12 cellular contexts compared by ENCODE assay signal in the genomic region with DNA sequence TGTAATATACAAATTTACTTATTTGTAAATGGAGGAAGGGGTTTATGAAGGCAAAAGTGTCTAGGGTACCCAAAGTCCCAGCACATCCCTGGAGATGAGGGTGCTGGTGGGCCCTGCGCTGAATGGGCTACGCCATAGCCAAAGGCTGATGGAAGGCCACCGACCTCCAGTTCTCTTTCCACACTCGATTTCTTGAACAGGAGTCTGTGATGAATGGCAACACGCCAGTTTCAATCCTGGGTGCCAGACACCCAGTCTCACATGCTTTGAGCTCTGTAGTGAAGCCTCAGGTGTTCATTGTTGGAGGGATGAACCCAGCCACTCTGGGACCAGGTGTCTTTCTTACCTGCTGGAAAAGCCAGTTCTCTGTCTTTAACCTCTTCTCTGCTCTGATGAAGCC. TPM values are rescaled to one million over a fixed set of nuclear protein-coding genes. Genes with fewer than 3 reads are reported as not detected.
A peak's percentile ranks its signal among the peaks of the same experiment; 100 is the strongest.
DNase-seq lines count a peak whose midpoint lies in the region; ATAC-seq, FAIRE-seq and TF ChIP-seq lines count a peak whose summit lies in the region.
"Had no signal": no experiment of that assay in that cellular context is flagged by ENCODE, and none has a peak within 500 bp of the region (broad histone marks: within the 10 kb centered on the region; RNA-seq: fewer than 3 reads in every experiment).

No MANE protein-coding gene starts in this region.

- peaks cover 41% of the 10 kb centered on the region for H3K27me3 Mint-ChIP-seq in chondrocyte (ENCODE audit: low read depth)
- peaks cover 40 to 84% (median 51%) of the 10 kb centered on the region in 5 donors for H3K27me3 Mint-ChIP-seq in naive thymus-derived CD8-positive, alpha-beta T cell

- H3K27me3 ChIP-seq in heart right ventricle (no peaks in the 10 kb centered on the region), tibial nerve (no peaks in the 10 kb centered on the region)

- TF ChIP-seq CTCF in heart right ventricle (IDR thresholded peaks at IDR 0.05) (no peak), chondrocyte (IDR thresholded peaks at IDR 0.05) (no peak), tibial nerve (IDR thresholded peaks at IDR 0.05) (no peak)

- no peaks in the 10 kb centered on the region for H3K9me3 Mint-ChIP-seq in chondrocyte (ENCODE audit: low read depth)
- peaks cover 0 to 3% (median 0%) of the 10 kb centered on the region in 9 donors for H3K9me3 Mint-ChIP-seq in naive thymus-derived CD8-positive, alpha-beta T cell
- H3K9me3 Mint-ChIP-seq: activated T-cell treated with anti-CD3 and anti-CD28 coated beads, Interleukin-2, amount 50 U/mL, for 4 hours had no signal

- TF ChIP-seq POLR2A in tibial nerve (IDR thresholded peaks at IDR 0.05): no peak

- POLR2A ChIA-PET in naive thymus-derived CD8-positive, alpha-beta T cell (lab: Charles Lee): no interaction called here

- H3K4me1 Mint-ChIP-seq in chondrocyte (ENCODE audit: low read depth): peaks cover 5% of the 10 kb centered on the region
- H3K4me1 Mint-ChIP-seq in naive thymus-derived CD8-positive, alpha-beta T cell: peaks cover 0 to 11% (median 6%) of the 10 kb centered on the region in 4 donors

- H3K36me3 Mint-ChIP-seq in chondrocyte (ENCODE audit: low read depth): no peaks in the 10 kb centered on the region
- no peaks in the 10 kb centered on the region for H3K36me3 Mint-ChIP-seq in naive thymus-derived CD8-positive, alpha-beta T cell

- H3K4me3 Mint-ChIP-seq in chondrocyte (ENCODE audit: unreplicated experiment): peak overlapping the region; percentile 70
- peak overlapping the region in 7 of 10 donors; percentile 30 to 79 (median 70) for H3K4me3 Mint-ChIP-seq in naive thymus-derived CD8-positive, alpha-beta T cell
- H3K4me3 Mint-ChIP-seq: activated T-cell treated with anti-CD3 and anti-CD28 coated beads, Interleukin-2, amount 50 U/mL, for 4 hours had no signal

- H3K9me3 ChIP-seq in heart right ventricle: no peaks in the 10 kb centered on the region
- no peaks in the 10 kb centered on the region for H3K9me3 ChIP-seq in tibial nerve

- peaks cover 7 to 63% (median 52%) of the 10 kb centered on the region in 9 donors for H3K4me1 ChIP-seq in heart right ventricle
- H3K4me1 ChIP-seq in tibial nerve: peaks cover 0 to 52% (median 6%) of the 10 kb centered on the region in 4 donors

- H3K36me3 ChIP-seq in heart right ventricle: no peaks in the 10 kb centered on the region
- no peaks in the 10 kb centered on the region for H3K36me3 ChIP-seq in tibial nerve

- no peak overlapping the region for H3K27ac Mint-ChIP-seq in chondrocyte (ENCODE audit: unreplicated experiment)
- H3K27ac Mint-ChIP-seq in naive thymus-derived CD8-positive, alpha-beta T cell: no peak overlapping the region

- DNase-seq in heart right ventricle (no peak), left ventricle myocardium superior (no peak), chondrocyte (ENCODE audit: low spot score) (no peak), tibial nerve (ENCODE audit: low spot score in 2 of 2) (no peak), iPS-NIHi11 (ENCODE audit: low spot score) (no peak), frontal cortex (ENCODE audit: low spot score in 2 of 2) (no peak)
- no peak for DNase-seq in naive thymus-derived CD8-positive, alpha-beta T cell
- DNase-seq: activated T-cell treated with anti-CD3 and anti-CD28 coated beads, Interleukin-2, amount 50 U/mL, for 4 hours; cerebellar nuclear complex; NCI-H1417 treated with DMSO at 0.1 percent for 48 hours had no signal

- FAIRE-seq in frontal cortex (lab: Jason Lieb, UNC): no peak
- FAIRE-seq: GM19239 had no signal

- TF ChIP-seq EP300 in tibial nerve (IDR thresholded peaks at IDR 0.05): no peak

- whole genome bisulfite sequencing in heart right ventricle, 2 donors: 72 to 86% methylated on average over 5 of the region's 5 CpGs
- WGBS in tibial nerve, 2 donors: 67 to 74% methylated on average over 5 of the region's 5 CpGs

- no peak for ATAC-seq in heart right ventricle
- no peak for ATAC-seq in left ventricle myocardium superior
- no peak for ATAC-seq in naive thymus-derived CD8-positive, alpha-beta T cell
- ATAC-seq in HG03439 (IDR thresholded peaks at IDR 0.05; ENCODE audit: unreplicated experiment): no peak

- H3K27ac ChIP-seq in heart right ventricle (peak overlapping the region in 6 of 10 donors; percentile 82 to 95 (median 90)), tibial nerve (peak overlapping the region in 2 of 4 donors; percentile 72 to 88)

- H3K4me3 ChIP-seq in heart right ventricle: peak overlapping the region in 9 of 10 donors; percentile 48 to 84 (median 74)
- H3K4me3 ChIP-seq in tibial nerve: peak overlapping the region; percentile 50 to 84 (median 65)

- intact Hi-C loops in heart right ventricle (cut with DNase I) (loop anchor here in 1 of 10 donors (10.0 kb wide), 1 partner anchor 163 kb away; no protein-coding TSS in a partner anchor), left ventricle myocardium superior (cut with micrococcal nuclease) (no loop called here)

RNA-seq across cellular contexts. Expression of a gene that starts 0.8 kb away (rescaled TPM):
- 10 to 100 TPM in 9 of 10 donors, 1 to 10 TPM in 1; 4.7 to 59.8 (median 13.6) TPM for total RNA-seq in heart right ventricle
- 1 to 10 TPM; 4.0 to 8.3 TPM for polyA plus RNA-seq in heart right ventricle
- 23.1 TPM for total RNA-seq in left ventricle myocardium superior
- 0.34 to 3.5 TPM (median 2.8 TPM) in 3 replicates for total RNA-seq in chondrocyte
- total RNA-seq in naive thymus-derived CD8-positive, alpha-beta T cell: not detected
- not detected for polyA plus RNA-seq in naive thymus-derived CD8-positive, alpha-beta T cell
- total RNA-seq in tibial nerve: 10 to 100 TPM in 3 of 4 donors, 1 to 10 TPM in 1; 9.8 to 18.6 (median 15.8) TPM
- 4.5 TPM for total RNA-seq in frontal cortex
- total RNA-seq: activated T-cell treated with anti-CD3 and anti-CD28 coated beads, Interleukin-2, amount 50 U/mL, for 4 hours had no signal

RNA-seq across cellular contexts. Expression of a gene that starts 30.6 kb away (rescaled TPM):
- total RNA-seq in heart right ventricle: 1 to 10 TPM; 2.5 to 9.7 (median 4.1) TPM
- polyA plus RNA-seq in heart right ventricle: 1 to 10 TPM; 5.2 to 5.6 TPM
- 6.8 TPM for total RNA-seq in left ventricle myocardium superior
- total RNA-seq in chondrocyte: 12.3 to 26.0 TPM (median 24.8 TPM) in 3 replicates
- total RNA-seq in naive thymus-derived CD8-positive, alpha-beta T cell: under 1 TPM; 0.11 to 0.13 TPM
- polyA plus RNA-seq in naive thymus-derived CD8-positive, alpha-beta T cell: not detected
- 10 to 100 TPM in 3 of 4 donors, 1 to 10 TPM in 1; 9.9 to 15.9 (median 12.0) TPM for total RNA-seq in tibial nerve
- total RNA-seq in frontal cortex: 1.6 TPM
